ENCODE assay signal across 1 cellular context in the genomic region with DNA sequence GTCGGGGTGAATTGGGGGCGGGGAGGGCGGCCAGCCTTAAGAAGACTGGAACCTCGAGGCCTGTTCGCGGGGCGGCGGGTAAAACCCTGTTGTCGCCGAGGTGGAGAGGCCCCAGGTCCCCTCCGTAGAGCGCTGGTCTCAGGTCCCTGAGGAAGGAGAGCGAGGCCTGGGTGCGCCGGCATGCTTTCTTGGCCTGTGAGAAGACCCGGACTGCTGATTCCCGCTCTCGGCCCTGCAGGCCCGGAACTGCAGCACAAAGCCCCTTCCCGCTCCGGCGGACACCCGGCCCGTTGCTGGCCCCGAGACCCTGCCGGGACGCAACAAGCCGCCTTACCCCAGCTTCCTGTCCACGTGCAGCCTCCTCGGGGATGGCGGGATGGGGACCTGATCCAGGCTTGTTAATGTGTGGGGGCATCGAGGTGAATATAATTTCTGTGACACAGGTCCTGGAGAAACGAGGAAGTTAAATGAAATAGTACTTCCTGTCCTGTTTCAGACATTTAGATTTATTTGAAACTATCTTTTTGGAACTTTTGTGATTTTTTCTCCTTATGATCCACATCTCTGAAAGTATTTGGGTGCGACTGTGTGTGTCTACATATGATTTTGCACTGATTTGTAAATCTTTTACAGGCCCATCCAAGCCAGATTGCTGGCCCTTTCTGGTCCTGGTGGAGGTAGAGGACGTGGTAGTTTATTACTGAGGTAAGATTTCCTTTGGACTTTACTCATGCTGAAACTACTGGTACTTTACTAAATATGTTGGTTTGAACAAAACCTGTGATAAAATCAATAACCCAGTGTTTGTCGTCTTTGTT.
A peak's percentile ranks its signal among the peaks of the same experiment; 100 is the strongest.
TF ChIP-seq lines count a peak whose summit lies in the region.

No MANE protein-coding gene starts in this region.

TF ChIP-seq in HepG2, 621 proteins besides CTCF, POLR2A, EP300 and RAD21 (continued from another document and continues in another):
- TF ChIP-seq ZNF546 (CRISPR knock-in tag; conservative IDR thresholded peaks at IDR 0.05) = 0 out of 2 replicates have a peak, but pooled peaks have one; percentile 7
- TF ChIP-seq ZFYVE20 (CRISPR knock-in tag; IDR thresholded peaks at IDR 0.05; ENCODE audit: borderline replicate concordance, low read depth) = no peak; the same call in 1 of the 2 replicates
- no peak for TF ChIP-seq ZNF878 (CRISPR knock-in tag; IDR thresholded peaks at IDR 0.05)
- peak; percentile 88; the same call in 1 of the 2 replicates for TF ChIP-seq ZNF766 (CRISPR knock-in tag; IDR thresholded peaks at IDR 0.05; ENCODE audit: borderline replicate concordance)
- TF ChIP-seq RCOR2 (CRISPR knock-in tag; IDR thresholded peaks at IDR 0.05) = no peak
- TF ChIP-seq, protein P1, sequence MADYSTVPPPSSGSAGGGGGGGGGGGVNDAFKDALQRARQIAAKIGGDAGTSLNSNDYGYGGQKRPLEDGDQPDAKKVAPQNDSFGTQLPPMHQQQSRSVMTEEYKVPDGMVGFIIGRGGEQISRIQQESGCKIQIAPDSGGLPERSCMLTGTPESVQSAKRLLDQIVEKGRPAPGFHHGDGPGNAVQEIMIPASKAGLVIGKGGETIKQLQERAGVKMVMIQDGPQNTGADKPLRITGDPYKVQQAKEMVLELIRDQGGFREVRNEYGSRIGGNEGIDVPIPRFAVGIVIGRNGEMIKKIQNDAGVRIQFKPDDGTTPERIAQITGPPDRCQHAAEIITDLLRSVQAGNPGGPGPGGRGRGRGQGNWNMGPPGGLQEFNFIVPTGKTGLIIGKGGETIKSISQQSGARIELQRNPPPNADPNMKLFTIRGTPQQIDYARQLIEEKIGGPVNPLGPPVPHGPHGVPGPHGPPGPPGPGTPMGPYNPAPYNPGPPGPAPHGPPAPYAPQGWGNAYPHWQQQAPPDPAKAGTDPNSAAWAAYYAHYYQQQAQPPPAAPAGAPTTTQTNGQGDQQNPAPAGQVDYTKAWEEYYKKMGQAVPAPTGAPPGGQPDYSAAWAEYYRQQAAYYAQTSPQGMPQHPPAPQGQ (CRISPR knock-in tag; IDR thresholded peaks at IDR 0.05; ENCODE audit: borderline replicate concordance) = peak; percentile 99; the same call in 1 of the 2 replicates
- no peak for TF ChIP-seq GTF2F1 (IDR thresholded peaks at IDR 0.05; ENCODE audit: low read length)
- TF ChIP-seq MAF1 (CRISPR knock-in tag; IDR thresholded peaks at IDR 0.05; ENCODE audit: borderline replicate concordance) = 0 out of 2 replicates have a peak, but pooled peaks have one; percentile 79
- TF ChIP-seq, protein P2, sequence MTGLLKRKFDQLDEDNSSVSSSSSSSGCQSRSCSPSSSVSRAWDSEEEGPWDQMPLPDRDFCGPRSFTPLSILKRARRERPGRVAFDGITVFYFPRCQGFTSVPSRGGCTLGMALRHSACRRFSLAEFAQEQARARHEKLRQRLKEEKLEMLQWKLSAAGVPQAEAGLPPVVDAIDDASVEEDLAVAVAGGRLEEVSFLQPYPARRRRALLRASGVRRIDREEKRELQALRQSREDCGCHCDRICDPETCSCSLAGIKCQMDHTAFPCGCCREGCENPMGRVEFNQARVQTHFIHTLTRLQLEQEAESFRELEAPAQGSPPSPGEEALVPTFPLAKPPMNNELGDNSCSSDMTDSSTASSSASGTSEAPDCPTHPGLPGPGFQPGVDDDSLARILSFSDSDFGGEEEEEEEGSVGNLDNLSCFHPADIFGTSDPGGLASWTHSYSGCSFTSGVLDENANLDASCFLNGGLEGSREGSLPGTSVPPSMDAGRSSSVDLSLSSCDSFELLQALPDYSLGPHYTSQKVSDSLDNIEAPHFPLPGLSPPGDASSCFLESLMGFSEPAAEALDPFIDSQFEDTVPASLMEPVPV (CRISPR knock-in tag; IDR thresholded peaks at IDR 0.05) = peak; percentile 95
- TF ChIP-seq, protein P3, sequence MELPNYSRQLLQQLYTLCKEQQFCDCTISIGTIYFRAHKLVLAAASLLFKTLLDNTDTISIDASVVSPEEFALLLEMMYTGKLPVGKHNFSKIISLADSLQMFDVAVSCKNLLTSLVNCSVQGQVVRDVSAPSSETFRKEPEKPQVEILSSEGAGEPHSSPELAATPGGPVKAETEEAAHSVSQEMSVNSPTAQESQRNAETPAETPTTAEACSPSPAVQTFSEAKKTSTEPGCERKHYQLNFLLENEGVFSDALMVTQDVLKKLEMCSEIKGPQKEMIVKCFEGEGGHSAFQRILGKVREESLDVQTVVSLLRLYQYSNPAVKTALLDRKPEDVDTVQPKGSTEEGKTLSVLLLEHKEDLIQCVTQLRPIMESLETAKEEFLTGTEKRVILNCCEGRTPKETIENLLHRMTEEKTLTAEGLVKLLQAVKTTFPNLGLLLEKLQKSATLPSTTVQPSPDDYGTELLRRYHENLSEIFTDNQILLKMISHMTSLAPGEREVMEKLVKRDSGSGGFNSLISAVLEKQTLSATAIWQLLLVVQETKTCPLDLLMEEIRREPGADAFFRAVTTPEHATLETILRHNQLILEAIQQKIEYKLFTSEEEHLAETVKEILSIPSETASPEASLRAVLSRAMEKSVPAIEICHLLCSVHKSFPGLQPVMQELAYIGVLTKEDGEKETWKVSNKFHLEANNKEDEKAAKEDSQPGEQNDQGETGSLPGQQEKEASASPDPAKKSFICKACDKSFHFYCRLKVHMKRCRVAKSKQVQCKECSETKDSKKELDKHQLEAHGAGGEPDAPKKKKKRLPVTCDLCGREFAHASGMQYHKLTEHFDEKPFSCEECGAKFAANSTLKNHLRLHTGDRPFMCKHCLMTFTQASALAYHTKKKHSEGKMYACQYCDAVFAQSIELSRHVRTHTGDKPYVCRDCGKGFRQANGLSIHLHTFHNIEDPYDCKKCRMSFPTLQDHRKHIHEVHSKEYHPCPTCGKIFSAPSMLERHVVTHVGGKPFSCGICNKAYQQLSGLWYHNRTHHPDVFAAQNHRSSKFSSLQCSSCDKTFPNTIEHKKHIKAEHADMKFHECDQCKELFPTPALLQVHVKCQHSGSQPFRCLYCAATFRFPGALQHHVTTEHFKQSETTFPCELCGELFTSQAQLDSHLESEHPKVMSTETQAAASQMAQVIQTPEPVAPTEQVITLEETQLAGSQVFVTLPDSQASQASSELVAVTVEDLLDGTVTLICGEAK (IDR thresholded peaks at IDR 0.05) = no peak
- TF ChIP-seq, protein P3 (CRISPR knock-in tag; IDR thresholded peaks at IDR 0.05) = peak; percentile 85
- TF ChIP-seq ATAD3A (CRISPR knock-in tag; IDR thresholded peaks at IDR 0.05) = 0 out of 2 replicates have a peak, but pooled peaks have one; percentile 28
- TF ChIP-seq RBM39 (IDR thresholded peaks at IDR 0.05; ENCODE audit: low read depth, low read length, poor library complexity, severe bottlenecking) = peak; percentile 80
- peak; percentile 42; the same call in 1 of the 2 replicates for TF ChIP-seq ZNF333 (CRISPR knock-in tag; IDR thresholded peaks at IDR 0.05; ENCODE audit: borderline replicate concordance)
- peak; percentile 90; the same call in 1 of the 2 replicates for TF ChIP-seq MEIS1 (CRISPR knock-in tag; IDR thresholded peaks at IDR 0.05; ENCODE audit: borderline replicate concordance)
- peak; percentile 99 for TF ChIP-seq ZFP82 (CRISPR knock-in tag; IDR thresholded peaks at IDR 0.05; ENCODE audit: borderline replicate concordance)
- TF ChIP-seq SOX5 (CRISPR knock-in tag; IDR thresholded peaks at IDR 0.05; ENCODE audit: borderline replicate concordance) = no peak; the same call in 1 of the 2 replicates
- peak; percentile 65 for TF ChIP-seq TAF1 (CRISPR knock-in tag; IDR thresholded peaks at IDR 0.05)
- TF ChIP-seq FOSL2 (CRISPR knock-in tag; IDR thresholded peaks at IDR 0.05) = peak; percentile 36; the same call in 1 of the 2 replicates
- TF ChIP-seq, protein P4, sequence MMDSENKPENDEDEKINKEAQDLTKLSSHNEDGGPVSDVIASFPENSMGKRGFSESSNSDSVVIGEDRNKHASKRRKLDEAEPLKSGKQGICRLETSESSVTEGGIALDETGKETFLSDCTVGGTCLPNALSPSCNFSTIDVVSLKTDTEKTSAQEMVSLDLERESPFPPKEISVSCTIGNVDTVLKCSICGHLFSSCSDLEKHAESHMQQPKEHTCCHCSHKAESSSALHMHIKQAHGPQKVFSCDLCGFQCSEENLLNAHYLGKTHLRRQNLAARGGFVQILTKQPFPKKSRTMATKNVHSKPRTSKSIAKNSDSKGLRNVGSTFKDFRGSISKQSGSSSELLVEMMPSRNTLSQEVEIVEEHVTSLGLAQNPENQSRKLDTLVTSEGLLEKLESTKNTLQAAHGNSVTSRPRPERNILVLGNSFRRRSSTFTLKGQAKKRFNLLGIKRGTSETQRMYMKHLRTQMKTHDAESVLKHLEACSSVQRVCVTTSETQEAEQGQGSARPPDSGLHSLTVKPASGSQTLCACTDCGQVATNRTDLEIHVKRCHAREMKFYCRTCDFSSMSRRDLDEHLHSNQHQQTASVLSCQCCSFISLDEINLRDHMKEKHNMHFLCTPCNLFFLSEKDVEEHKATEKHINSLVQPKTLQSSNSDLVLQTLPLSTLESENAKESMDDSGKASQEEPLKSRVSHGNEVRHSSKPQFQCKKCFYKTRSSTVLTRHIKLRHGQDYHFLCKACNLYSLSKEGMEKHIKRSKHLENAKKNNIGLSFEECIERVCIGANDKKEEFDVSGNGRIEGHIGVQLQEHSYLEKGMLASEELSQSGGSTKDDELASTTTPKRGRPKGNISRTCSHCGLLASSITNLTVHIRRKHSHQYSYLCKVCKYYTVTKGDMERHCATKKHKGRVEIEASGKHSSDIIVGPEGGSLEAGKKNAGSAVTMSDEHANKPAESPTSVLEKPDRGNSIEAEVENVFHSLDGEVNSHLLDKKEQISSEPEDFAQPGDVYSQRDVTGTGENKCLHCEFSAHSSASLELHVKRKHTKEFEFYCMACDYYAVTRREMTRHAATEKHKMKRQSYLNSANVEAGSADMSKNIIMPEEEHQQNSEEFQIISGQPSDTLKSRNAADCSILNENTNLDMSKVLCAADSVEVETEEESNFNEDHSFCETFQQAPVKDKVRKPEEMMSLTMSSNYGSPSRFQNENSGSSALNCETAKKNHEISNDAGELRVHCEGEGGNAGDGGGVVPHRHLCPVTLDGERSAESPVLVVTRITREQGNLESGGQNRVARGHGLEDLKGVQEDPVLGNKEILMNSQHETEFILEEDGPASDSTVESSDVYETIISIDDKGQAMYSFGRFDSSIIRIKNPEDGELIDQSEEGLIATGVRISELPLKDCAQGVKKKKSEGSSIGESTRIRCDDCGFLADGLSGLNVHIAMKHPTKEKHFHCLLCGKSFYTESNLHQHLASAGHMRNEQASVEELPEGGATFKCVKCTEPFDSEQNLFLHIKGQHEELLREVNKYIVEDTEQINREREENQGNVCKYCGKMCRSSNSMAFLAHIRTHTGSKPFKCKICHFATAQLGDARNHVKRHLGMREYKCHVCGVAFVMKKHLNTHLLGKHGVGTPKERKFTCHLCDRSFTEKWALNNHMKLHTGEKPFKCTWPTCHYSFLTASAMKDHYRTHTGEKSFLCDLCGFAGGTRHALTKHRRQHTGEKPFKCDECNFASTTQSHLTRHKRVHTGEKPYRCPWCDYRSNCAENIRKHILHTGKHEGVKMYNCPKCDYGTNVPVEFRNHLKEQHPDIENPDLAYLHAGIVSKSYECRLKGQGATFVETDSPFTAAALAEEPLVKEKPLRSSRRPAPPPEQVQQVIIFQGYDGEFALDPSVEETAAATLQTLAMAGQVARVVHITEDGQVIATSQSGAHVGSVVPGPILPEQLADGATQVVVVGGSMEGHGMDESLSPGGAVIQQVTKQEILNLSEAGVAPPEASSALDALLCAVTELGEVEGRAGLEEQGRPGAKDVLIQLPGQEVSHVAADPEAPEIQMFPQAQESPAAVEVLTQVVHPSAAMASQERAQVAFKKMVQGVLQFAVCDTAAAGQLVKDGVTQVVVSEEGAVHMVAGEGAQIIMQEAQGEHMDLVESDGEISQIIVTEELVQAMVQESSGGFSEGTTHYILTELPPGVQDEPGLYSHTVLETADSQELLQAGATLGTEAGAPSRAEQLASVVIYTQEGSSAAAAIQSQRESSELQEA (CRISPR knock-in tag; IDR thresholded peaks at IDR 0.05; ENCODE audit: not compliant biosample characterization) = peak; percentile 97
- TF ChIP-seq FOXK1 (CRISPR knock-in tag; IDR thresholded peaks at IDR 0.05; ENCODE audit: borderline replicate concordance, low read depth) = peak; percentile 51; the same call in 1 of the 2 replicates
- 0 out of 2 replicates have a peak, but pooled peaks have one; percentile 84 for TF ChIP-seq ZNF724P (CRISPR knock-in tag; IDR thresholded peaks at IDR 0.05; ENCODE audit: borderline replicate concordance)
